Comparison of ENCODE assay signal across 1 cellular context in the genomic region with DNA sequence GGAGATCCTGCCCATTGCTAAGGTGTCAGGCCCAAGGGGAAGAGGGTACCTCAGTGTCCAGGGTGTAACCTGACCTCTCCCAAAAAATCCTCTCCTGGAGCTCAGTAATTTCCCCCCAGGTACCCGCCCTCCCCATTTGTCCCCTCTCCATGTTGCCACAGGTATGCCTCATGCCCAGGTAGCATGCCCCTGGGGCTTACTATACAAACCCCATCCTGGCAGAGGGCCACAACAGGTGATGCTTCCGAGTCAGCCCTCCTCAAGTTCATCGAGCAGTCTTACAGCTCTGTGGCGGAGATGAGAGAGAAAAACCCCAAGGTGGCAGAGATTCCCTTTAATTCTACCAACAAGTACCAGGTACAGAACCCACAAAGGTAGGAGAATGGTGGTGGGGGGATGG.
TF ChIP-seq lines count a peak whose summit lies in the region.

No MANE protein-coding gene starts in this region.

TF ChIP-seq in H1, 55 proteins besides CTCF, POLR2A, EP300 and RAD21 (continued from another document):
- TF ChIP-seq, protein P1, sequence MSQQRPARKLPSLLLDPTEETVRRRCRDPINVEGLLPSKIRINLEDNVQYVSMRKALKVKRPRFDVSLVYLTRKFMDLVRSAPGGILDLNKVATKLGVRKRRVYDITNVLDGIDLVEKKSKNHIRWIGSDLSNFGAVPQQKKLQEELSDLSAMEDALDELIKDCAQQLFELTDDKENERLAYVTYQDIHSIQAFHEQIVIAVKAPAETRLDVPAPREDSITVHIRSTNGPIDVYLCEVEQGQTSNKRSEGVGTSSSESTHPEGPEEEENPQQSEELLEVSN (IDR thresholded peaks at IDR 0.05) = no peak
- TF ChIP-seq CREB1 (IDR thresholded peaks at IDR 0.05) = no peak
- TF ChIP-seq HDAC2 (IDR thresholded peaks at IDR 0.05; ENCODE audit: borderline replicate concordance in 1 of 2, low read depth in 2 of 2, low read length in 2 of 2) = no peak
- TF ChIP-seq SIRT6 (IDR thresholded peaks at IDR 0.05; ENCODE audit: low read length) = no peak
- TF ChIP-seq, protein P2, sequence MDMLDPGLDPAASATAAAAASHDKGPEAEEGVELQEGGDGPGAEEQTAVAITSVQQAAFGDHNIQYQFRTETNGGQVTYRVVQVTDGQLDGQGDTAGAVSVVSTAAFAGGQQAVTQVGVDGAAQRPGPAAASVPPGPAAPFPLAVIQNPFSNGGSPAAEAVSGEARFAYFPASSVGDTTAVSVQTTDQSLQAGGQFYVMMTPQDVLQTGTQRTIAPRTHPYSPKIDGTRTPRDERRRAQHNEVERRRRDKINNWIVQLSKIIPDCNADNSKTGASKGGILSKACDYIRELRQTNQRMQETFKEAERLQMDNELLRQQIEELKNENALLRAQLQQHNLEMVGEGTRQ (IDR thresholded peaks at IDR 0.05; ENCODE audit: low read length) = no peak
- TF ChIP-seq MAFK (IDR thresholded peaks at IDR 0.05; ENCODE audit: low read depth, low read length) = no peak
- TF ChIP-seq, protein P3, sequence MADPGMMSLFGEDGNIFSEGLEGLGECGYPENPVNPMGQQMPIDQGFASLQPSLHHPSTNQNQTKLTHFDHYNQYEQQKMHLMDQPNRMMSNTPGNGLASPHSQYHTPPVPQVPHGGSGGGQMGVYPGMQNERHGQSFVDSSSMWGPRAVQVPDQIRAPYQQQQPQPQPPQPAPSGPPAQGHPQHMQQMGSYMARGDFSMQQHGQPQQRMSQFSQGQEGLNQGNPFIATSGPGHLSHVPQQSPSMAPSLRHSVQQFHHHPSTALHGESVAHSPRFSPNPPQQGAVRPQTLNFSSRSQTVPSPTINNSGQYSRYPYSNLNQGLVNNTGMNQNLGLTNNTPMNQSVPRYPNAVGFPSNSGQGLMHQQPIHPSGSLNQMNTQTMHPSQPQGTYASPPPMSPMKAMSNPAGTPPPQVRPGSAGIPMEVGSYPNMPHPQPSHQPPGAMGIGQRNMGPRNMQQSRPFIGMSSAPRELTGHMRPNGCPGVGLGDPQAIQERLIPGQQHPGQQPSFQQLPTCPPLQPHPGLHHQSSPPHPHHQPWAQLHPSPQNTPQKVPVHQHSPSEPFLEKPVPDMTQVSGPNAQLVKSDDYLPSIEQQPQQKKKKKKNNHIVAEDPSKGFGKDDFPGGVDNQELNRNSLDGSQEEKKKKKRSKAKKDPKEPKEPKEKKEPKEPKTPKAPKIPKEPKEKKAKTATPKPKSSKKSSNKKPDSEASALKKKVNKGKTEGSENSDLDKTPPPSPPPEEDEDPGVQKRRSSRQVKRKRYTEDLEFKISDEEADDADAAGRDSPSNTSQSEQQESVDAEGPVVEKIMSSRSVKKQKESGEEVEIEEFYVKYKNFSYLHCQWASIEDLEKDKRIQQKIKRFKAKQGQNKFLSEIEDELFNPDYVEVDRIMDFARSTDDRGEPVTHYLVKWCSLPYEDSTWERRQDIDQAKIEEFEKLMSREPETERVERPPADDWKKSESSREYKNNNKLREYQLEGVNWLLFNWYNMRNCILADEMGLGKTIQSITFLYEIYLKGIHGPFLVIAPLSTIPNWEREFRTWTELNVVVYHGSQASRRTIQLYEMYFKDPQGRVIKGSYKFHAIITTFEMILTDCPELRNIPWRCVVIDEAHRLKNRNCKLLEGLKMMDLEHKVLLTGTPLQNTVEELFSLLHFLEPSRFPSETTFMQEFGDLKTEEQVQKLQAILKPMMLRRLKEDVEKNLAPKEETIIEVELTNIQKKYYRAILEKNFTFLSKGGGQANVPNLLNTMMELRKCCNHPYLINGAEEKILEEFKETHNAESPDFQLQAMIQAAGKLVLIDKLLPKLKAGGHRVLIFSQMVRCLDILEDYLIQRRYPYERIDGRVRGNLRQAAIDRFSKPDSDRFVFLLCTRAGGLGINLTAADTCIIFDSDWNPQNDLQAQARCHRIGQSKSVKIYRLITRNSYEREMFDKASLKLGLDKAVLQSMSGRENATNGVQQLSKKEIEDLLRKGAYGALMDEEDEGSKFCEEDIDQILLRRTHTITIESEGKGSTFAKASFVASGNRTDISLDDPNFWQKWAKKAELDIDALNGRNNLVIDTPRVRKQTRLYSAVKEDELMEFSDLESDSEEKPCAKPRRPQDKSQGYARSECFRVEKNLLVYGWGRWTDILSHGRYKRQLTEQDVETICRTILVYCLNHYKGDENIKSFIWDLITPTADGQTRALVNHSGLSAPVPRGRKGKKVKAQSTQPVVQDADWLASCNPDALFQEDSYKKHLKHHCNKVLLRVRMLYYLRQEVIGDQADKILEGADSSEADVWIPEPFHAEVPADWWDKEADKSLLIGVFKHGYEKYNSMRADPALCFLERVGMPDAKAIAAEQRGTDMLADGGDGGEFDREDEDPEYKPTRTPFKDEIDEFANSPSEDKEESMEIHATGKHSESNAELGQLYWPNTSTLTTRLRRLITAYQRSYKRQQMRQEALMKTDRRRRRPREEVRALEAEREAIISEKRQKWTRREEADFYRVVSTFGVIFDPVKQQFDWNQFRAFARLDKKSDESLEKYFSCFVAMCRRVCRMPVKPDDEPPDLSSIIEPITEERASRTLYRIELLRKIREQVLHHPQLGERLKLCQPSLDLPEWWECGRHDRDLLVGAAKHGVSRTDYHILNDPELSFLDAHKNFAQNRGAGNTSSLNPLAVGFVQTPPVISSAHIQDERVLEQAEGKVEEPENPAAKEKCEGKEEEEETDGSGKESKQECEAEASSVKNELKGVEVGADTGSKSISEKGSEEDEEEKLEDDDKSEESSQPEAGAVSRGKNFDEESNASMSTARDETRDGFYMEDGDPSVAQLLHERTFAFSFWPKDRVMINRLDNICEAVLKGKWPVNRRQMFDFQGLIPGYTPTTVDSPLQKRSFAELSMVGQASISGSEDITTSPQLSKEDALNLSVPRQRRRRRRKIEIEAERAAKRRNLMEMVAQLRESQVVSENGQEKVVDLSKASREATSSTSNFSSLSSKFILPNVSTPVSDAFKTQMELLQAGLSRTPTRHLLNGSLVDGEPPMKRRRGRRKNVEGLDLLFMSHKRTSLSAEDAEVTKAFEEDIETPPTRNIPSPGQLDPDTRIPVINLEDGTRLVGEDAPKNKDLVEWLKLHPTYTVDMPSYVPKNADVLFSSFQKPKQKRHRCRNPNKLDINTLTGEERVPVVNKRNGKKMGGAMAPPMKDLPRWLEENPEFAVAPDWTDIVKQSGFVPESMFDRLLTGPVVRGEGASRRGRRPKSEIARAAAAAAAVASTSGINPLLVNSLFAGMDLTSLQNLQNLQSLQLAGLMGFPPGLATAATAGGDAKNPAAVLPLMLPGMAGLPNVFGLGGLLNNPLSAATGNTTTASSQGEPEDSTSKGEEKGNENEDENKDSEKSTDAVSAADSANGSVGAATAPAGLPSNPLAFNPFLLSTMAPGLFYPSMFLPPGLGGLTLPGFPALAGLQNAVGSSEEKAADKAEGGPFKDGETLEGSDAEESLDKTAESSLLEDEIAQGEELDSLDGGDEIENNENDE (IDR thresholded peaks at IDR 0.05; ENCODE audit: insufficient replicate concordance, low read length) = no peak
- TF ChIP-seq, protein P4, sequence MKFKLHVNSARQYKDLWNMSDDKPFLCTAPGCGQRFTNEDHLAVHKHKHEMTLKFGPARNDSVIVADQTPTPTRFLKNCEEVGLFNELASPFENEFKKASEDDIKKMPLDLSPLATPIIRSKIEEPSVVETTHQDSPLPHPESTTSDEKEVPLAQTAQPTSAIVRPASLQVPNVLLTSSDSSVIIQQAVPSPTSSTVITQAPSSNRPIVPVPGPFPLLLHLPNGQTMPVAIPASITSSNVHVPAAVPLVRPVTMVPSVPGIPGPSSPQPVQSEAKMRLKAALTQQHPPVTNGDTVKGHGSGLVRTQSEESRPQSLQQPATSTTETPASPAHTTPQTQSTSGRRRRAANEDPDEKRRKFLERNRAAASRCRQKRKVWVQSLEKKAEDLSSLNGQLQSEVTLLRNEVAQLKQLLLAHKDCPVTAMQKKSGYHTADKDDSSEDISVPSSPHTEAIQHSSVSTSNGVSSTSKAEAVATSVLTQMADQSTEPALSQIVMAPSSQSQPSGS (IDR thresholded peaks at IDR 0.05; ENCODE audit: low read length) = no peak
- TF ChIP-seq TAF7 (optimal IDR thresholded peaks at IDR 0.05; ENCODE audit: borderline replicate concordance, low read depth, low read length) = no peak
- no peak for TF ChIP-seq SIX5 (IDR thresholded peaks at IDR 0.05; ENCODE audit: low read depth, low read length)
- no peak for TF ChIP-seq CHD1 (IDR thresholded peaks at IDR 0.05; ENCODE audit: low read depth, low read length)
- TF ChIP-seq HDAC6 (IDR thresholded peaks at IDR 0.05; ENCODE audit: low read depth, low read length) = no peak
- no peak for TF ChIP-seq RXRA (IDR thresholded peaks at IDR 0.05; ENCODE audit: insufficient read depth, low read depth, low read length)
- no peak for TF ChIP-seq EGR1 (IDR thresholded peaks at IDR 0.05; ENCODE audit: borderline replicate concordance, low read depth, low read length)
- TF ChIP-seq NANOG (IDR thresholded peaks at IDR 0.05; ENCODE audit: insufficient read depth, low read depth, low read length, poor library complexity, severe bottlenecking) = no peak
- TF ChIP-seq KDM1A (IDR thresholded peaks at IDR 0.05; ENCODE audit: borderline replicate concordance, low read length) = no peak
